In the genomic region with DNA sequence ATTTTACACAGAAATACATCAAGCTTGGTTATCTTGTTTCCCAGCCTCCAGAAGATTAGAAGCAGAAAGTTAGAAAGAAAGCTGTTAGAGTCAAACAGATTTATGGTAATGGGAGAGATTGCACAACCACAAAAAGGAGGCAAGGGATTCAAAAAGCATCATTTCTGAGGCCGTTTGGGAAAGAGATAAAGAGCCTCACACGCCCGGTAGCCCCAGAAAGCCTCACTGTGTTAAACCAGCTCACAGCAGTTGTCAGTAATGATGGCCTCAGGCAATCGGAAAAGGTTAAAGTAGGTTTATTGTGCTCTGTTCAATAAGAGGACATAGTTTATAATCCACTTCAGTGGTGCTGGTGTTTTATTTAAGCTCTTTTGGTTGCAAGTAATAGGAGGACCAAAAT, we compare ENCODE assay signal across 21 cellular contexts.
A peak's percentile ranks its signal among the peaks of the same experiment; 100 is the strongest.
DNase-seq lines count a peak whose midpoint lies in the region; ATAC-seq and TF ChIP-seq lines count a peak whose summit lies in the region.
"Had no signal": no experiment of that assay in that cellular context is flagged by ENCODE, and none has a peak within 500 bp of the region (broad histone marks: within the 10 kb centered on the region; RNA-seq: fewer than 3 reads in every experiment).

No MANE protein-coding gene starts in this region.

- H3K36me3 ChIP-seq in GM23338 (ENCODE audit: insufficient read depth) (no peaks in the 10 kb centered on the region), aorta (ENCODE audit: control insufficient read depth in 1 of 2, insufficient read depth in 2 of 2, low read length in 1 of 2) (no peaks in the 10 kb centered on the region)
- H3K36me3 ChIP-seq: HAP-1 had no signal

- H3K27ac ChIP-seq in GM23338 (ENCODE audit: low read depth): no peak overlapping the region
- H3K27ac ChIP-seq in aorta (ENCODE audit: low read depth in 1 of 2, low read length in 2 of 2): no peak overlapping the region
- H3K27ac ChIP-seq: SK-N-MC had no signal

- intact Hi-C loops in aorta (cut with DNase I): no loop called here
- intact Hi-C loops in activated T-helper 2 cell treated with anti-CD3 and anti-CD28 coated beads, Interferon-gamma antibody, Interleukin-2, Interleukin-4, amounts not matched to agents 10 μg/mL and 5 μg/mL and 100 μg/mL, durations not matched to agents 14 hours and 24 hours and 36 hours (cut with micrococcal nuclease): no loop called here

- DNase-seq in GM23338 (ENCODE audit: low spot score) (no peak), NCI-H146 treated with DMSO at 0.1 percent for 48 hours (lab: John Stamatoyannopoulos, UW; ENCODE audit: unreplicated experiment) (peak; percentile 22), NCI-H69 (lab: John Stamatoyannopoulos, UW) (peak; percentile 75), foreskin melanocyte (peak; percentile 3), aorta (no peak), NCI-H2171 treated with DMSO at 0.1 percent for 48 hours (lab: John Stamatoyannopoulos, UW) (no peak), HT-29 (ENCODE audit: low spot score) (no peak)
- no peak for DNase-seq in activated T-helper 2 cell treated with anti-CD3 and anti-CD28 coated beads, Interferon-gamma antibody, Interleukin-2, Interleukin-4, amounts not matched to agents 10 μg/mL and 5 μg/mL and 100 μg/mL, durations not matched to agents 14 hours and 24 hours and 36 hours (ENCODE audit: low spot score)
- DNase-seq: ACHN; C1 segment of cervical spinal cord; CD8-positive, alpha-beta memory T cell; GDM1; KBM-7; NCI-H1105; NCI-H2029; NCI-H524 treated with DMSO at 0.1 percent for 48 hours; NK-92 treated with Interleukin-12 subunit alpha and Interleukin-12 subunit beta, amount 100 ng/mL, for 24 hours had no signal

- no peaks in the 10 kb centered on the region for H4K20me1 ChIP-seq in GM23338 (replicated peaks; ENCODE audit: insufficient read depth)

- no peaks in the 10 kb centered on the region; the same call in 1 of the 3 replicates for H3K4me1 Mint-ChIP-seq in GM23338
- H3K4me1 Mint-ChIP-seq in activated T-helper 2 cell treated with anti-CD3 and anti-CD28 coated beads, Interferon-gamma antibody, Interleukin-2, Interleukin-4, amounts not matched to agents 10 μg/mL and 5 μg/mL and 100 μg/mL, durations not matched to agents 14 hours and 24 hours and 36 hours (ENCODE audit: low read depth): no peaks in the 10 kb centered on the region
- H3K4me1 Mint-ChIP-seq: CD8-positive, alpha-beta memory T cell had no signal

- H3K4me1 ChIP-seq in GM23338 (ENCODE audit: insufficient read depth) (no peaks in the 10 kb centered on the region), aorta (ENCODE audit: control insufficient read depth in 1 of 2, insufficient read depth in 2 of 2, low read length in 2 of 2) (no peaks in the 10 kb centered on the region)
- H3K4me1 ChIP-seq: HAP-1 had no signal

- WGBS in aorta, 2 donors: 54 to 64% methylated on average over 4 of the region's 4 CpGs

- H3K9me3 ChIP-seq in aorta (ENCODE audit: control insufficient read depth, low read length): no peaks in the 10 kb centered on the region
- H3K9me3 ChIP-seq: HAP-1 had no signal

- H3K4me2 ChIP-seq in GM23338: no peak overlapping the region

- peaks cover 5% of the 10 kb centered on the region; the same call in 2 of the 3 replicates for H3K36me3 Mint-ChIP-seq in GM23338 (ENCODE audit: low read depth)
- no peaks in the 10 kb centered on the region for H3K36me3 Mint-ChIP-seq in activated T-helper 2 cell treated with anti-CD3 and anti-CD28 coated beads, Interferon-gamma antibody, Interleukin-2, Interleukin-4, amounts not matched to agents 10 μg/mL and 5 μg/mL and 100 μg/mL, durations not matched to agents 14 hours and 24 hours and 36 hours (ENCODE audit: low read depth)

- H3K27me3 ChIP-seq in GM23338 (ENCODE audit: insufficient read depth): no peaks in the 10 kb centered on the region
- no peaks in the 10 kb centered on the region for H3K27me3 ChIP-seq in aorta (ENCODE audit: control insufficient read depth in 1 of 2, insufficient read depth in 2 of 2, low read length in 1 of 2)

- no peak overlapping the region for H3K27ac Mint-ChIP-seq in GM23338
- H3K27ac Mint-ChIP-seq in activated T-helper 2 cell treated with anti-CD3 and anti-CD28 coated beads, Interferon-gamma antibody, Interleukin-2, Interleukin-4, amounts not matched to agents 10 μg/mL and 5 μg/mL and 100 μg/mL, durations not matched to agents 14 hours and 24 hours and 36 hours: no peak overlapping the region
- H3K27ac Mint-ChIP-seq: CD8-positive, alpha-beta memory T cell; T-helper 2 cell treated with Interferon-gamma antibody and Interleukin-4, amounts not matched to agents 5 μg/mL and 100 μg/mL, for 36 hours had no signal

- H3K4me3 ChIP-seq in GM23338 (no peak overlapping the region), aorta (ENCODE audit: low read length in 2 of 2) (no peak overlapping the region)
- H3K4me3 ChIP-seq: HAP-1, SK-N-MC had no signal

- no peak for TF ChIP-seq CTCF in GM23338 (conservative IDR thresholded peaks at IDR 0.05; ENCODE audit: low read depth in 2 of 2)

- no peak overlapping the region for H3K4me3 Mint-ChIP-seq in GM23338
- no peak overlapping the region for H3K4me3 Mint-ChIP-seq in activated T-helper 2 cell treated with anti-CD3 and anti-CD28 coated beads, Interferon-gamma antibody, Interleukin-2, Interleukin-4, amounts not matched to agents 10 μg/mL and 5 μg/mL and 100 μg/mL, durations not matched to agents 14 hours and 24 hours and 36 hours (ENCODE audit: low read depth)
- H3K4me3 Mint-ChIP-seq: CD8-positive, alpha-beta memory T cell; T-helper 2 cell treated with Interferon-gamma antibody and Interleukin-4, amounts not matched to agents 5 μg/mL and 100 μg/mL, for 36 hours had no signal

- no peaks in the 10 kb centered on the region for H3K79me2 ChIP-seq in GM23338 (replicated peaks; ENCODE audit: insufficient read depth)

- ATAC-seq in GM23338 (no peak), aorta (ENCODE audit: low FRiP score) (no peak)
- ATAC-seq: Right ventricle myocardium inferior had no signal

- peaks cover 8% of the 10 kb centered on the region for H3K9me3 Mint-ChIP-seq in GM23338
- peaks cover 9% of the 10 kb centered on the region for H3K9me3 Mint-ChIP-seq in activated T-helper 2 cell treated with anti-CD3 and anti-CD28 coated beads, Interferon-gamma antibody, Interleukin-2, Interleukin-4, amounts not matched to agents 10 μg/mL and 5 μg/mL and 100 μg/mL, durations not matched to agents 14 hours and 24 hours and 36 hours

- no peaks in the 10 kb centered on the region for H3F3A ChIP-seq in GM23338 (replicated peaks; ENCODE audit: low read depth)

- H3K9me2 ChIP-seq in GM23338 (ENCODE audit: insufficient read depth): peaks cover 4% of the 10 kb centered on the region; the same call in 1 of the 2 replicates

- H2AFZ ChIP-seq in GM23338: peak overlapping the region; percentile 74; the same call in 1 of the 2 replicates

- H3K27me3 Mint-ChIP-seq in GM23338 (ENCODE audit: insufficient read depth, low read depth, poor library complexity): peaks cover 3% of the 10 kb centered on the region
- H3K27me3 Mint-ChIP-seq in activated T-helper 2 cell treated with anti-CD3 and anti-CD28 coated beads, Interferon-gamma antibody, Interleukin-2, Interleukin-4, amounts not matched to agents 10 μg/mL and 5 μg/mL and 100 μg/mL, durations not matched to agents 14 hours and 24 hours and 36 hours (ENCODE audit: low read depth): no peaks in the 10 kb centered on the region
- H3K27me3 Mint-ChIP-seq: CD8-positive, alpha-beta memory T cell had no signal

TF ChIP-seq in GM23338, 12 proteins besides CTCF, POLR2A, EP300 and RAD21 (continues in another document):
- TF ChIP-seq CREB1 (CRISPR knock-in tag; IDR thresholded peaks at IDR 0.05; ENCODE audit: low read depth): no peak
- TF ChIP-seq EZH2phosphoT487 (IDR thresholded peaks at IDR 0.05; ENCODE audit: unreplicated experiment): no peak
- TF ChIP-seq ZNF331 (CRISPR knock-in tag; IDR thresholded peaks at IDR 0.05; ENCODE audit: low read depth): no peak
- no peak for TF ChIP-seq NANOG (IDR thresholded peaks at IDR 0.05; ENCODE audit: borderline replicate concordance)
- no peak for TF ChIP-seq EZH2 (IDR thresholded peaks at IDR 0.05; ENCODE audit: low read depth, unreplicated experiment)

Comparison
In these comparisons a context has a peak if more than half of its experiments do, and no peak if none do; other contexts are left out.
1. DNase-seq: peak in NCI-H146 treated with DMSO at 0.1 percent for 48 hours (single experiment), NCI-H69 (single experiment) and foreskin melanocyte (single experiment); none in GM23338 (single experiment), aorta (0 of 2), NCI-H2171 treated with DMSO at 0.1 percent for 48 hours (single experiment), HT-29 (single experiment) and activated T-helper 2 cell treated with anti-CD3 and anti-CD28 coated beads, Interferon-gamma antibody, Interleukin-2, Interleukin-4, amounts not matched to agents 10 μg/mL and 5 μg/mL and 100 μg/mL, durations not matched to agents 14 hours and 24 hours and 36 hours (single experiment).